ENCODE assay signal across 8 cellular contexts in genomic region chr11:43504316-43504950, GRCh38.
DNase-seq lines count a peak whose midpoint lies in the region; ATAC-seq and TF ChIP-seq lines count a peak whose summit lies in the region.

No MANE protein-coding gene starts in this region.

- no peak overlapping the region for H3K27ac Mint-ChIP-seq in stimulated activated memory B cell treated with anti-CD40 and anti-IgM and Interleukin-4, amounts not matched to agents 10 μg/mL and 1 μg/mL and 100 μg/mL, for 72 hours

- no peaks in the 10 kb centered on the region for H3K79me2 ChIP-seq in smooth muscle cell (ENCODE audit: low read depth)

- intact Hi-C loops in dorsolateral prefrontal cortex (cut with DNase I) = no loop called here

- ATAC-seq in HG03460 (IDR thresholded peaks at IDR 0.05; ENCODE audit: unreplicated experiment) = no peak
- ATAC-seq in stimulated activated memory B cell treated with anti-CD40 and anti-IgM and Interleukin-4, amounts not matched to agents 10 μg/mL and 1 μg/mL and 100 μg/mL, for 72 hours = no peak

- DNase-seq in NCI-H82 (lab: John Stamatoyannopoulos, UW) (peak; percentile 58), NCI-H82 treated with DMSO at 0.1 percent for 48 hours (lab: John Stamatoyannopoulos, UW; ENCODE audit: unreplicated experiment) (no peak), NCI-H146 (lab: John Stamatoyannopoulos, UW) (peak; percentile 64), dorsolateral prefrontal cortex (peak in 2 of 10 donors; percentile 8 to 11), smooth muscle cell (lab: John Stamatoyannopoulos, UW; ENCODE audit: unreplicated experiment) (no peak), NCI-H128 (lab: John Stamatoyannopoulos, UW; ENCODE audit: unreplicated experiment) (no peak)

- H2AFZ ChIP-seq in smooth muscle cell (ENCODE audit: low read depth) = no peak overlapping the region

- H3K9ac ChIP-seq in smooth muscle cell (ENCODE audit: low read depth) = no peak overlapping the region

- TF ChIP-seq CTCF in dorsolateral prefrontal cortex (IDR thresholded peaks at IDR 0.05 in 54 of 56, conservative IDR thresholded peaks at IDR 0.05 in 2 of 56; ENCODE audit: low read depth in 1 of 56, partially characterized antibody in 56 of 56) = peak in 35 of 56 donors; percentile 6 to 57 (median 30)
- TF ChIP-seq CTCF in smooth muscle cell (IDR thresholded peaks at IDR 0.05; ENCODE audit: borderline replicate concordance, insufficient read depth, poor library complexity, severe bottlenecking) = peak; percentile 22

- no peaks in the 10 kb centered on the region for H3K27me3 ChIP-seq in dorsolateral prefrontal cortex
- no peaks in the 10 kb centered on the region for H3K27me3 ChIP-seq in smooth muscle cell (ENCODE audit: low read depth)

- H3K4me2 ChIP-seq in smooth muscle cell = no peak overlapping the region

- H3K27ac ChIP-seq in dorsolateral prefrontal cortex (no peak overlapping the region), smooth muscle cell (ENCODE audit: low read depth) (no peak overlapping the region)

- H3K36me3 Mint-ChIP-seq in stimulated activated memory B cell treated with anti-CD40 and anti-IgM and Interleukin-4, amounts not matched to agents 10 μg/mL and 1 μg/mL and 100 μg/mL, for 72 hours = no peaks in the 10 kb centered on the region

- no peaks in the 10 kb centered on the region for H3F3A ChIP-seq in smooth muscle cell (ENCODE audit: low read depth)

- peaks cover 13% of the 10 kb centered on the region for H3K27me3 Mint-ChIP-seq in stimulated activated memory B cell treated with anti-CD40 and anti-IgM and Interleukin-4, amounts not matched to agents 10 μg/mL and 1 μg/mL and 100 μg/mL, for 72 hours

- no peak overlapping the region for H3K4me3 Mint-ChIP-seq in stimulated activated memory B cell treated with anti-CD40 and anti-IgM and Interleukin-4, amounts not matched to agents 10 μg/mL and 1 μg/mL and 100 μg/mL, for 72 hours

- no peak overlapping the region for H3K4me3 ChIP-seq in dorsolateral prefrontal cortex
- H3K4me3 ChIP-seq in smooth muscle cell = no peak overlapping the region

- H3K4me1 Mint-ChIP-seq in stimulated activated memory B cell treated with anti-CD40 and anti-IgM and Interleukin-4, amounts not matched to agents 10 μg/mL and 1 μg/mL and 100 μg/mL, for 72 hours = no peaks in the 10 kb centered on the region

- no peaks in the 10 kb centered on the region for H3K9me3 ChIP-seq in smooth muscle cell (replicated peaks; ENCODE audit: low read depth)

- no peaks in the 10 kb centered on the region for H3K36me3 ChIP-seq in smooth muscle cell (ENCODE audit: low read depth)

- no peaks in the 10 kb centered on the region for H3K4me1 ChIP-seq in smooth muscle cell (ENCODE audit: low read depth)

- H3K9me3 Mint-ChIP-seq in stimulated activated memory B cell treated with anti-CD40 and anti-IgM and Interleukin-4, amounts not matched to agents 10 μg/mL and 1 μg/mL and 100 μg/mL, for 72 hours = peaks cover 6% of the 10 kb centered on the region

- WGBS in smooth muscle cell (ENCODE audit: low lambda C conversion rate) = 81% methylated on average over 7 of the region's 7 CpGs

- H4K20me1 ChIP-seq in smooth muscle cell (ENCODE audit: low read depth) = no peaks in the 10 kb centered on the region

Comparison
In these comparisons a context has a peak if more than half of its experiments do, and no peak if none do; other contexts are left out.
1. DNase-seq: peak in NCI-H82 (single experiment) and NCI-H146 (single experiment); none in NCI-H82 treated with DMSO at 0.1 percent for 48 hours (single experiment), smooth muscle cell (single experiment) and NCI-H128 (single experiment).